Comparison of ENCODE assay signal across 20 cellular contexts in the genomic region with DNA sequence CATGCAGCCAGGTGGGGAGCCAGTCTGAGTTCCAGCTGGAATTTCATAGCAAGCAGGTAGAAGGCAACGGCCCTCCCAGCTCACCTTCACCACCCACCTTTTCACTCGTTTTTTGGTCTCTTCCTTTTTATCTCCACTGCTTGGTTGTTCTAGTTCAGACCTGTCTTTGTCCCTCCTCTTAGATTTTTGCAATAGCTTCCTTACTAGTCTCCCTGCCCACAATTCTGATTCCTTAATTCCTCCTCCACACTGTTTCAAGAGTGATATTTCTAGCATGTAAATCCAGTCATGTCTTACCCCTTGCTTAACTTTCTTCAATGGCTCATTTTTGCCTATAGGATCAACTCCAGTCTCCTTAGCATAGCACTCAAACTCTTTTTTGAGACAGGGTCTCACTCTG.
DNase-seq lines count a peak whose midpoint lies in the region; ATAC-seq, FAIRE-seq and TF ChIP-seq lines count a peak whose summit lies in the region.
"Had no signal": no experiment of that assay in that cellular context is flagged by ENCODE, and none has a peak within 500 bp of the region (broad histone marks: within the 10 kb centered on the region; RNA-seq: fewer than 3 reads in every experiment).

No MANE protein-coding gene starts in this region.

- H3K9me3 ChIP-seq in breast epithelium = no peaks in the 10 kb centered on the region
- no peaks in the 10 kb centered on the region for H3K9me3 ChIP-seq in keratinocyte (ENCODE audit: control insufficient read depth, low read depth, low read length)
- H3K9me3 ChIP-seq in uterus = no peaks in the 10 kb centered on the region
- H3K9me3 ChIP-seq: MG63, SJSA1 had no signal

- H3K36me3 ChIP-seq in breast epithelium = no peaks in the 10 kb centered on the region
- no peaks in the 10 kb centered on the region for H3K36me3 ChIP-seq in keratinocyte (ENCODE audit: control insufficient read depth in 2 of 2, extremely low read depth in 1 of 2, insufficient read depth in 2 of 2, low read length in 2 of 2)
- H3K36me3 ChIP-seq in uterus = no peaks in the 10 kb centered on the region
- H3K36me3 ChIP-seq: MG63, SJSA1 had no signal

- H3K27ac Mint-ChIP-seq in MCF 10A (ENCODE audit: low read depth, unreplicated experiment) = peak overlapping the region; percentile 93

- H3K27ac ChIP-seq in breast epithelium = no peak overlapping the region
- H3K27ac ChIP-seq in cingulate gyrus (ENCODE audit: low read depth, low read length) = peak overlapping the region; percentile 33
- peak overlapping the region; percentile 77 for H3K27ac ChIP-seq in keratinocyte (ENCODE audit: control insufficient read depth, insufficient read depth, low read length)
- H3K27ac ChIP-seq in uterus = no peak overlapping the region
- H3K27ac ChIP-seq: C4-2B, SJSA1 had no signal

- intact Hi-C loops in MCF 10A (cut with micrococcal nuclease) (no loop called here), breast epithelium (cut with DNase I; ENCODE audit: low total_unique reads) (no loop called here), uterus (cut with DNase I; ENCODE audit: low total_unique reads) (no loop called here), Right ventricle myocardium superior (cut with DNase I) (no loop called here)

- BruUV-seq in MCF 10A (replicated peaks; lab: Mats Ljungman, UMichigan) = no TSS peak

- no peaks in the 10 kb centered on the region for H3K9me3 Mint-ChIP-seq in MCF 10A (ENCODE audit: unreplicated experiment)
- H3K9me3 Mint-ChIP-seq: CD8-positive, alpha-beta memory T cell had no signal

- no peaks in the 10 kb centered on the region for H3K9me1 ChIP-seq in keratinocyte (ENCODE audit: control insufficient read depth, extremely low read depth, insufficient read depth, low read length)

- ATAC-seq in GM21576 (IDR thresholded peaks at IDR 0.05; ENCODE audit: unreplicated experiment) = no peak
- ATAC-seq in Right ventricle myocardium superior (ENCODE audit: poor library complexity) = no peak

- H3K4me1 Mint-ChIP-seq in MCF 10A (ENCODE audit: insufficient read depth, unreplicated experiment) = peaks cover 71% of the 10 kb centered on the region
- H3K4me1 Mint-ChIP-seq: CD8-positive, alpha-beta memory T cell had no signal

- H3K4me2 ChIP-seq in keratinocyte (ENCODE audit: control insufficient read depth, extremely low read depth, insufficient read depth, low read depth, low read length) = peak overlapping the region; percentile 78

- peak overlapping the region; percentile 60 for H2AFZ ChIP-seq in keratinocyte (ENCODE audit: control insufficient read depth, low read length)

- H3K36me3 Mint-ChIP-seq in MCF 10A (ENCODE audit: insufficient read depth, unreplicated experiment) = no peaks in the 10 kb centered on the region
- H3K36me3 Mint-ChIP-seq: CD8-positive, alpha-beta memory T cell had no signal

- no peaks in the 10 kb centered on the region for H3K27me3 Mint-ChIP-seq in MCF 10A (ENCODE audit: insufficient read depth, unreplicated experiment)

- no peak for FAIRE-seq in keratinocyte (lab: Jason Lieb, UNC)
- FAIRE-seq: G401.6, GM12892 had no signal

- H3K4me1 ChIP-seq in breast epithelium (no peaks in the 10 kb centered on the region), keratinocyte (ENCODE audit: control insufficient read depth, extremely low read depth, insufficient read depth, low read length) (peaks cover 39% of the 10 kb centered on the region), uterus (no peaks in the 10 kb centered on the region)

- DNase-seq in MCF 10A (ENCODE audit: unreplicated experiment) = peak; percentile 69
- no peak for DNase-seq in breast epithelium (ENCODE audit: low spot score in 2 of 2)
- peak; percentile 44 for DNase-seq in keratinocyte (ENCODE audit: low read depth, low spot score)
- DNase-seq in uterus = no peak
- no peak for DNase-seq in Right ventricle myocardium superior
- DNase-seq: Calu3; CD8-positive, alpha-beta memory T cell; Kasumi-1; MG63; NCI-H1092; NCI-H1436; NCI-H187 treated with DMSO at 0.1 percent for 48 hours; NCI-H2107; NCI-H69 had no signal

- TF ChIP-seq POLR2A in breast epithelium (IDR thresholded peaks at IDR 0.05) (no peak), uterus (IDR thresholded peaks at IDR 0.05) (no peak)

- H3K27me3 ChIP-seq in breast epithelium = no peaks in the 10 kb centered on the region
- H3K27me3 ChIP-seq in keratinocyte (ENCODE audit: control insufficient read depth, extremely low read depth, insufficient read depth, low read length) = no peaks in the 10 kb centered on the region
- no peaks in the 10 kb centered on the region for H3K27me3 ChIP-seq in uterus
- H3K27me3 ChIP-seq: MG63, SJSA1 had no signal

- peak overlapping the region; percentile 15 for H3K4me3 Mint-ChIP-seq in MCF 10A (ENCODE audit: unreplicated experiment)
- H3K4me3 Mint-ChIP-seq: CD8-positive, alpha-beta memory T cell had no signal

- dilution Hi-C loops in keratinocyte (cut with MboI; ENCODE audit: extremely low pct_ligation_motif_present, low sequenced_read_pairs) = no loop called here

- H3K9ac ChIP-seq in keratinocyte (ENCODE audit: control insufficient read depth, extremely low read depth, insufficient read depth, low read length) = peak overlapping the region; percentile 62

- H3K4me3 ChIP-seq in breast epithelium (no peak overlapping the region), keratinocyte (ENCODE audit: control insufficient read depth in 2 of 3, extremely low read depth in 1 of 3, insufficient read depth in 2 of 3, low read depth in 1 of 3, low read length in 3 of 3) (peak overlapping the region in 2 of 3 experiments; percentile 44 to 53), uterus (no peak overlapping the region)
- H3K4me3 ChIP-seq: MG63, SJSA1 had no signal

- TF ChIP-seq CTCF in MCF 10A (IDR thresholded peaks at IDR 0.05; ENCODE audit: unreplicated experiment) (no peak), breast epithelium (IDR thresholded peaks at IDR 0.05) (no peak), keratinocyte (optimal IDR thresholded peaks at IDR 0.05 in 1 of 3, IDR thresholded peaks at IDR 0.05 in 1 of 3, conservative IDR thresholded peaks at IDR 0.05 in 1 of 3; ENCODE audit: extremely low read depth in 1 of 3, insufficient read depth in 2 of 3, low read length in 3 of 3) (no peak), uterus (IDR thresholded peaks at IDR 0.05) (no peak)

- no peaks in the 10 kb centered on the region for H3K79me2 ChIP-seq in keratinocyte (ENCODE audit: control insufficient read depth, insufficient read depth, low read length)

- CTCF ChIA-PET in MCF 10A (lab: Yijun Ruan, JAX) = interaction anchor here (0.6 to 2.9 kb wide), 15 partner anchors 9 to 444 kb away, joined by 3 to 9 read pairs (median 4); partner anchors contain the start of gene DMAP1

- no peaks in the 10 kb centered on the region for H4K20me1 ChIP-seq in keratinocyte (ENCODE audit: control insufficient read depth, extremely low read depth, insufficient read depth, low read length)

- POLR2A ChIA-PET in MCF 10A (lab: Yijun Ruan, JAX) = interaction anchor here (0.5 to 7.0 kb wide), 28 partner anchors 8 to 579 kb away, joined by 3 to 66 read pairs (median 6); no protein-coding TSS in a partner anchor

Comparison
In these comparisons a context has a peak if more than half of its experiments do, and no peak if none do; other contexts are left out.
1. DNase-seq: peak in MCF 10A (single experiment) and keratinocyte (single experiment); none in breast epithelium (0 of 2), uterus (0 of 2) and Right ventricle myocardium superior (single experiment).
2. H3K27ac ChIP-seq: peak in cingulate gyrus (single experiment) and keratinocyte (single experiment); none in breast epithelium (0 of 2) and uterus (0 of 2).
3. H3K4me3 ChIP-seq: peak in keratinocyte (2 of 3); none in breast epithelium (0 of 3) and uterus (0 of 2).